1 cellular context compared by ENCODE assay signal in genomic region chr11:73812234-73812633, GRCh38.
TF ChIP-seq lines count a peak whose summit lies in the region.

No MANE protein-coding gene starts in this region.

TF ChIP-seq in IMR-90, 13 proteins besides CTCF, POLR2A, EP300 and RAD21 (continued from another document):
- no peak for TF ChIP-seq ELK1 (IDR thresholded peaks at IDR 0.05; ENCODE audit: borderline replicate concordance, low read depth, low read length)
- TF ChIP-seq CHD1 (IDR thresholded peaks at IDR 0.05; ENCODE audit: low read depth, low read length): no peak
- no peak for TF ChIP-seq MXI1 (IDR thresholded peaks at IDR 0.05; ENCODE audit: borderline replicate concordance, low read depth, low read length)
- TF ChIP-seq FOS (IDR thresholded peaks at IDR 0.05; ENCODE audit: low read depth, low read length): no peak
